In genomic region chr16:70696952-70697600, GRCh38 we compare ENCODE assay signal across 10 cellular contexts. TPM values are rescaled to one million over a fixed set of nuclear protein-coding genes. Genes with fewer than 3 reads are reported as not detected.
DNase-seq lines count a peak whose midpoint lies in the region; ATAC-seq and TF ChIP-seq lines count a peak whose summit lies in the region.
"Had no signal": no experiment of that assay in that cellular context is flagged by ENCODE, and none has a peak within 500 bp of the region (broad histone marks: within the 10 kb centered on the region; RNA-seq: fewer than 3 reads in every experiment).

No MANE protein-coding gene starts in this region.

- H3K4me3 ChIP-seq in cardiac muscle cell (no peak overlapping the region), ascending aorta (no peak overlapping the region)

- peak overlapping the region; percentile 89 for H3K27ac Mint-ChIP-seq in mesothelial cell of epicardium
- H3K27ac Mint-ChIP-seq: IgD-negative memory B cell had no signal

- DNase-seq in cardiac muscle cell (ENCODE audit: low read depth in 1 of 2, low spot score in 1 of 2) (no peak), Right ventricle myocardium inferior (ENCODE audit: missing footprints) (no peak), ascending aorta (ENCODE audit: low spot score in 2 of 2) (no peak), mesothelial cell of epicardium (ENCODE audit: low spot score in 2 of 2, unreplicated experiment in 2 of 2) (no peak), ureter (ENCODE audit: low spot score) (peak; percentile 90)
- DNase-seq in NK-92 treated with Interleukin-12 subunit alpha and Interleukin-12 subunit beta, amount 100 ng/mL, for 24 hours (lab: John Stamatoyannopoulos, UW): no peak
- DNase-seq: naive B cell had no signal

- H3K36me3 ChIP-seq in cardiac muscle cell (no peaks in the 10 kb centered on the region), ascending aorta (no peaks in the 10 kb centered on the region)

- H3K4me3 Mint-ChIP-seq in mesothelial cell of epicardium: no peak overlapping the region
- H3K4me3 Mint-ChIP-seq: IgD-negative memory B cell, naive B cell had no signal

- peaks cover 53% of the 10 kb centered on the region for H3K4me1 Mint-ChIP-seq in mesothelial cell of epicardium

- H3K36me3 Mint-ChIP-seq in mesothelial cell of epicardium: peaks cover 2% of the 10 kb centered on the region

- no peak for TF ChIP-seq CTCF in cardiac muscle cell (IDR thresholded peaks at IDR 0.05; ENCODE audit: low read depth, low read length)
- TF ChIP-seq CTCF in ascending aorta (IDR thresholded peaks at IDR 0.05): no peak
- no peak for TF ChIP-seq CTCF in mesothelial cell of epicardium (IDR thresholded peaks at IDR 0.05; ENCODE audit: unreplicated experiment)

- H3K27me3 ChIP-seq in cardiac muscle cell (no peaks in the 10 kb centered on the region), ascending aorta (no peaks in the 10 kb centered on the region)

- H3K9me3 ChIP-seq in cardiac muscle cell (ENCODE audit: low read depth) (no peaks in the 10 kb centered on the region), ascending aorta (no peaks in the 10 kb centered on the region)

- H3K27me3 Mint-ChIP-seq in mesothelial cell of epicardium (ENCODE audit: low read depth): no peaks in the 10 kb centered on the region
- H3K27me3 Mint-ChIP-seq: IgD-negative memory B cell, naive B cell had no signal

- H3K27ac ChIP-seq in cardiac muscle cell (peak overlapping the region; percentile 78), ascending aorta (peak overlapping the region; percentile 72 to 96)

- no peaks in the 10 kb centered on the region for H3K9me3 Mint-ChIP-seq in mesothelial cell of epicardium
- H3K9me3 Mint-ChIP-seq: IgD-negative memory B cell, naive B cell had no signal

- ATAC-seq in Right ventricle myocardium inferior: no peak
- ATAC-seq in GM21529 (IDR thresholded peaks at IDR 0.05; ENCODE audit: unreplicated experiment): no peak
- ATAC-seq in HG03159 (IDR thresholded peaks at IDR 0.05; ENCODE audit: unreplicated experiment): no peak

- intact Hi-C loops in Right ventricle myocardium inferior (cut with DNase I): no loop called here
- intact Hi-C loops in ascending aorta (cut with DNase I): no loop called here

- H3K4me1 ChIP-seq in cardiac muscle cell (ENCODE audit: low read depth) (peaks cover 80% of the 10 kb centered on the region), ascending aorta (peaks cover 47 to 77% of the 10 kb centered on the region in 2 donors)

RNA-seq across cellular contexts. Expression of gene MTSS2, which starts 11.2 kb away (rescaled TPM):
- 47.2 and 82.3 TPM in 2 replicates for total RNA-seq in cardiac muscle cell
- 12.4 and 22.7 TPM in 2 replicates for polyA plus RNA-seq in cardiac muscle cell
- total RNA-seq in Right ventricle myocardium inferior: 88.4 TPM
- total RNA-seq in ascending aorta: 98.6 TPM
- 100 to 104 TPM (median 102 TPM) in 3 replicates for total RNA-seq in mesothelial cell of epicardium
- total RNA-seq in ureter: 83.1 TPM

RNA-seq across cellular contexts. Expression of gene IL34, which starts 50.7 kb away (rescaled TPM):
- total RNA-seq in cardiac muscle cell (not detected in 2 replicates), Right ventricle myocardium inferior (2.0 TPM), ascending aorta (116 TPM), mesothelial cell of epicardium (1.3 to 2.1 TPM (median 1.4 TPM) in 3 replicates), ureter (3.7 TPM)
- 0.10 TPM in 1 of 2 replicates, not detected in the other for polyA plus RNA-seq in cardiac muscle cell
- polyA plus RNA-seq: IgD-negative memory B cell had no signal

Comparison
In these comparisons a context has a peak if more than half of its experiments do, and no peak if none do; other contexts are left out.
1. RNA of gene IL34, which starts 50.7 kb away (total RNA-seq): 116 TPM in ascending aorta (single experiment); 3.7 TPM in ureter (single experiment), 2.0 TPM in Right ventricle myocardium inferior (single experiment), 1.3 to 2.1 TPM in mesothelial cell of epicardium and not detected in cardiac muscle cell; every median in the first group is over 10 times any median in the second.